1 cellular context compared by ENCODE assay signal in genomic region chr1:42173961-42174715, GRCh38.
TF ChIP-seq lines count a peak whose summit lies in the region.

No MANE protein-coding gene starts in this region.

TF ChIP-seq in HCT116, 20 proteins besides CTCF, POLR2A, EP300 and RAD21 (continued from another document):
- TF ChIP-seq POLR2AphosphoS5 (IDR thresholded peaks at IDR 0.05; ENCODE audit: low read depth, low read length) = no peak
